1 cellular context compared by ENCODE assay signal in the genomic region with DNA sequence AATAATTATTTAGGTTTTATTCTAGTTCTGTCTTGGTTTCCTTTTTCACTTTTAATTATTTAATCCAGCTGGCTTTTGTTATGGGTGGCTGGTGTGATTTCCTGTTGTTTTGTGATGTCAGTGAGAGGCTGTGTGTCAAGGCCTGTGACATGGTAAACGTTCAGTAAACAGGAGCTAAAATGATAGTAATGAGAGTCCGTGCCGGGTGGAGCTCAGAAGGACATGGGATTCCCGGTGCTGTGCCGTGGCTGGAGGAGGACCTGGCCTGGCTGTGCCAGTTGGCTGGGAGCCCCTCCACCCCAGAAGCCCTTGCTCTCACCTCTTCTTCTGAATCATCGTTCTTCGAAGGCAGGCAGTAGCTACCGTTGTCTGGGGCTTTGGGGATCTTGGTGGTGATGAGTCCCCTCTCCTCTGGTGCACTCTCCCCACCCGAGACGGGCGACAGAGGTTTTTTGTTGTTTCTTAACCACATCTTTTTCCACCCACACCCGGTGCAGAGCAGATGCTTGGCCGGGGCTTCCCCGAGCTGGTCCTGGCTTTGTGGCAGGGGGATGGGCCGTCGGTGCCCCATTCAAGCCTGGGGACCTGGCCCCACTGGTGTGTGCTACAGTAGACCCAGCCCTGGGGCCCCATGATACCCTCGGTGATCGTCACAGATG.
TF ChIP-seq lines count a peak whose summit lies in the region.

No MANE protein-coding gene starts in this region.

TF ChIP-seq in IMR-90, 13 proteins besides CTCF, POLR2A, EP300 and RAD21 (continued from another document):
- TF ChIP-seq CEBPB (IDR thresholded peaks at IDR 0.05; ENCODE audit: low read depth, low read length), result no peak
- no peak for TF ChIP-seq SMC3 (IDR thresholded peaks at IDR 0.05; ENCODE audit: low read depth, low read length)
- no peak; the same call in 1 of the 2 replicates for TF ChIP-seq MAZ (IDR thresholded peaks at IDR 0.05; ENCODE audit: borderline replicate concordance, low read depth, low read length)
- TF ChIP-seq BHLHE40 (IDR thresholded peaks at IDR 0.05; ENCODE audit: low read depth, low read length), result no peak
- TF ChIP-seq, protein P1, sequence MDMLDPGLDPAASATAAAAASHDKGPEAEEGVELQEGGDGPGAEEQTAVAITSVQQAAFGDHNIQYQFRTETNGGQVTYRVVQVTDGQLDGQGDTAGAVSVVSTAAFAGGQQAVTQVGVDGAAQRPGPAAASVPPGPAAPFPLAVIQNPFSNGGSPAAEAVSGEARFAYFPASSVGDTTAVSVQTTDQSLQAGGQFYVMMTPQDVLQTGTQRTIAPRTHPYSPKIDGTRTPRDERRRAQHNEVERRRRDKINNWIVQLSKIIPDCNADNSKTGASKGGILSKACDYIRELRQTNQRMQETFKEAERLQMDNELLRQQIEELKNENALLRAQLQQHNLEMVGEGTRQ (IDR thresholded peaks at IDR 0.05; ENCODE audit: low read depth, low read length), result no peak
TF ChIP-seq in IMR-90: peak in this region for 0.
